Comparison of ENCODE assay signal across 10 cellular contexts in genomic region chr13:51066091-51066831, GRCh38. TPM values are rescaled to one million over a fixed set of nuclear protein-coding genes. Genes with fewer than 3 reads are reported as not detected.
DNase-seq lines count a peak whose midpoint lies in the region; ATAC-seq, FAIRE-seq and TF ChIP-seq lines count a peak whose summit lies in the region.
"Had no signal": no experiment of that assay in that cellular context is flagged by ENCODE, and none has a peak within 500 bp of the region (broad histone marks: within the 10 kb centered on the region; RNA-seq: fewer than 3 reads in every experiment).

No MANE protein-coding gene starts in this region.

- 50 to 61% methylated on average over 15 of the region's 15 CpGs for WGBS in pancreas, 2 donors

- peak; percentile 41 for DNase-seq in Caki2 (ENCODE audit: low read depth)
- DNase-seq in HTR-8/SVneo (ENCODE audit: insufficient read length, low spot score) = peak; percentile 2
- peak; percentile 31 for DNase-seq in astrocyte of the cerebellum (ENCODE audit: low read depth)
- DNase-seq in left lung = no peak
- no peak for DNase-seq in pancreas
- no peak for DNase-seq in NCI-H526 treated with DMSO at 0.1 percent for 48 hours (lab: John Stamatoyannopoulos, UW)
- DNase-seq in ACHN = no peak

- intact Hi-C loops in left lung (cut with DNase I) = no loop called here
- intact Hi-C loops in pancreas (cut with DNase I) = no loop called here

- TF ChIP-seq CTCF in astrocyte of the cerebellum (IDR thresholded peaks at IDR 0.05; ENCODE audit: low read depth, low read length, missing control alignments) = no peak
- TF ChIP-seq CTCF in left lung (IDR thresholded peaks at IDR 0.05) = no peak
- TF ChIP-seq CTCF in pancreas (IDR thresholded peaks at IDR 0.05) = no peak

- H3K36me3 ChIP-seq in left lung = no peaks in the 10 kb centered on the region
- no peaks in the 10 kb centered on the region for H3K36me3 ChIP-seq in pancreas

- peak; percentile 10 for ATAC-seq in left lung
- ATAC-seq in pancreas = no peak
- ATAC-seq in HG02759 (IDR thresholded peaks at IDR 0.05; ENCODE audit: unreplicated experiment) = no peak

- H3K27ac ChIP-seq in left lung = peak overlapping the region in 1 of 2 donors; percentile 39
- H3K27ac ChIP-seq in pancreas = no peak overlapping the region
- H3K27ac ChIP-seq: coronary artery had no signal

- in situ Hi-C loops in Caki2 (cut with HindIII; ENCODE audit: low pct_unique_long_range_greater_than_20kb, low sequenced_read_pairs) (no loop called here), astrocyte of the cerebellum (cut with HindIII; ENCODE audit: low sequenced_read_pairs) (no loop called here), ACHN (cut with HindIII; ENCODE audit: low pct_ligation_motif_present, low pct_unique_long_range_greater_than_20kb, low sequenced_read_pairs) (no loop called here)

- no peak for FAIRE-seq in HTR-8/SVneo (lab: Jason Lieb, UNC)
- FAIRE-seq in pancreas (lab: Jason Lieb, UNC) = no peak
- FAIRE-seq: islet of Langerhans had no signal

- H3K27me3 ChIP-seq in left lung = peaks cover 0 to 10% of the 10 kb centered on the region in 2 donors
- no peaks in the 10 kb centered on the region for H3K27me3 ChIP-seq in pancreas

- peaks cover 0 to 28% of the 10 kb centered on the region in 2 donors for H3K4me1 ChIP-seq in left lung
- H3K4me1 ChIP-seq in pancreas = no peaks in the 10 kb centered on the region

- no peak overlapping the region for H3K4me3 ChIP-seq in astrocyte of the cerebellum (ENCODE audit: low read depth, low read length)
- H3K4me3 ChIP-seq in left lung = no peak overlapping the region
- H3K4me3 ChIP-seq in pancreas = no peak overlapping the region
- H3K4me3 ChIP-seq: coronary artery had no signal

- H3K9me3 ChIP-seq in left lung (no peaks in the 10 kb centered on the region), pancreas (no peaks in the 10 kb centered on the region)

RNA-seq across cellular contexts. Expression of gene C13orf42, which starts 44.8 kb away (rescaled TPM):
- total RNA-seq in Caki2 (2014; rRNA removed; shearing (Covaris generic); ENCODE audit: low replicate concordance) = not detected in 2 replicates
- total RNA-seq in left lung (under 1 TPM in 1 of 2 donors, not detected in 1; 0.16 TPM), pancreas (not detected)
- not detected for polyA plus RNA-seq in pancreas

Comparison
In these comparisons a context has a peak if more than half of its experiments do, and no peak if none do; other contexts are left out.
1. DNase-seq: peak in Caki2 (single experiment), HTR-8/SVneo (single experiment) and astrocyte of the cerebellum (single experiment); none in left lung (0 of 2), pancreas (0 of 6), NCI-H526 treated with DMSO at 0.1 percent for 48 hours (single experiment) and ACHN (single experiment).